ENCODE assay signal across 1 cellular context in the genomic region with DNA sequence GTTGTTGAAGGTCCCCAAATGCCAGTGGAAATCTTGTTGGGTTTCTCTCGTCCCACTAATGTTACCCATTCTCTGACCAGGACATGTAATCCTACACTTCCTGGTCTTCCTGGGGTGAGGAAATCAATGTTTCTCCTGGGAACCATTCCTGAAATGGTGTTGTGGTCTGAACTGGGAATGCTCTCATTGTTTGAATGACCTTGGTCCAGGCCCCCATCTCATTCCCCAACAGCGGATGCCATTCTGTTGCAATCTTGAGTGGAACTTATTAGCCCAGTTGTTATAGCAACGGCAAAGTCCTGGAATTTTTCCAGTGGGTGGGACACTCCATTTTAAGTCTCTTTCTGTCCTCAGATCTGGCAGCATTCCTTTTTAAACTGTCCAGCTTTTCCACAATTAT.
TF ChIP-seq lines count a peak whose summit lies in the region.

No MANE protein-coding gene starts in this region.

TF ChIP-seq in HepG2, 621 proteins besides CTCF, POLR2A, EP300 and RAD21 (continued from another document and continues in another):
- TF ChIP-seq, protein P1, sequence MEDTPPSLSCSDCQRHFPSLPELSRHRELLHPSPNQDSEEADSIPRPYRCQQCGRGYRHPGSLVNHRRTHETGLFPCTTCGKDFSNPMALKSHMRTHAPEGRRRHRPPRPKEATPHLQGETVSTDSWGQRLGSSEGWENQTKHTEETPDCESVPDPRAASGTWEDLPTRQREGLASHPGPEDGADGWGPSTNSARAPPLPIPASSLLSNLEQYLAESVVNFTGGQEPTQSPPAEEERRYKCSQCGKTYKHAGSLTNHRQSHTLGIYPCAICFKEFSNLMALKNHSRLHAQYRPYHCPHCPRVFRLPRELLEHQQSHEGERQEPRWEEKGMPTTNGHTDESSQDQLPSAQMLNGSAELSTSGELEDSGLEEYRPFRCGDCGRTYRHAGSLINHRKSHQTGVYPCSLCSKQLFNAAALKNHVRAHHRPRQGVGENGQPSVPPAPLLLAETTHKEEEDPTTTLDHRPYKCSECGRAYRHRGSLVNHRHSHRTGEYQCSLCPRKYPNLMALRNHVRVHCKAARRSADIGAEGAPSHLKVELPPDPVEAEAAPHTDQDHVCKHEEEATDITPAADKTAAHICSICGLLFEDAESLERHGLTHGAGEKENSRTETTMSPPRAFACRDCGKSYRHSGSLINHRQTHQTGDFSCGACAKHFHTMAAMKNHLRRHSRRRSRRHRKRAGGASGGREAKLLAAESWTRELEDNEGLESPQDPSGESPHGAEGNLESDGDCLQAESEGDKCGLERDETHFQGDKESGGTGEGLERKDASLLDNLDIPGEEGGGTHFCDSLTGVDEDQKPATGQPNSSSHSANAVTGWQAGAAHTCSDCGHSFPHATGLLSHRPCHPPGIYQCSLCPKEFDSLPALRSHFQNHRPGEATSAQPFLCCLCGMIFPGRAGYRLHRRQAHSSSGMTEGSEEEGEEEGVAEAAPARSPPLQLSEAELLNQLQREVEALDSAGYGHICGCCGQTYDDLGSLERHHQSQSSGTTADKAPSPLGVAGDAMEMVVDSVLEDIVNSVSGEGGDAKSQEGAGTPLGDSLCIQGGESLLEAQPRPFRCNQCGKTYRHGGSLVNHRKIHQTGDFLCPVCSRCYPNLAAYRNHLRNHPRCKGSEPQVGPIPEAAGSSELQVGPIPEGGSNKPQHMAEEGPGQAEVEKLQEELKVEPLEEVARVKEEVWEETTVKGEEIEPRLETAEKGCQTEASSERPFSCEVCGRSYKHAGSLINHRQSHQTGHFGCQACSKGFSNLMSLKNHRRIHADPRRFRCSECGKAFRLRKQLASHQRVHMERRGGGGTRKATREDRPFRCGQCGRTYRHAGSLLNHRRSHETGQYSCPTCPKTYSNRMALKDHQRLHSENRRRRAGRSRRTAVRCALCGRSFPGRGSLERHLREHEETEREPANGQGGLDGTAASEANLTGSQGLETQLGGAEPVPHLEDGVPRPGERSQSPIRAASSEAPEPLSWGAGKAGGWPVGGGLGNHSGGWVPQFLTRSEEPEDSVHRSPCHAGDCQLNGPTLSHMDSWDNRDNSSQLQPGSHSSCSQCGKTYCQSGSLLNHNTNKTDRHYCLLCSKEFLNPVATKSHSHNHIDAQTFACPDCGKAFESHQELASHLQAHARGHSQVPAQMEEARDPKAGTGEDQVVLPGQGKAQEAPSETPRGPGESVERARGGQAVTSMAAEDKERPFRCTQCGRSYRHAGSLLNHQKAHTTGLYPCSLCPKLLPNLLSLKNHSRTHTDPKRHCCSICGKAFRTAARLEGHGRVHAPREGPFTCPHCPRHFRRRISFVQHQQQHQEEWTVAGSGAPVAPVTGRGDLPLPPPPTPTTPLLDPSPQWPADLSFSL (CRISPR knock-in tag; IDR thresholded peaks at IDR 0.05), result no peak
- TF ChIP-seq ZNF782 (CRISPR knock-in tag; IDR thresholded peaks at IDR 0.05; ENCODE audit: borderline replicate concordance) (no peak), PCBP2 (optimal IDR thresholded peaks at IDR 0.05; ENCODE audit: low read depth, low read length, poor library complexity, severe bottlenecking) (no peak), ZNF530 (CRISPR knock-in tag; IDR thresholded peaks at IDR 0.05; ENCODE audit: low read depth) (no peak), MXI1 (IDR thresholded peaks at IDR 0.05; ENCODE audit: borderline replicate concordance, low read depth, low read length) (no peak), ZNF562 (CRISPR knock-in tag; IDR thresholded peaks at IDR 0.05; ENCODE audit: borderline replicate concordance) (no peak), HCFC1 (IDR thresholded peaks at IDR 0.05; ENCODE audit: low read depth, low read length) (no peak), SCMH1 (CRISPR knock-in tag; IDR thresholded peaks at IDR 0.05; ENCODE audit: borderline replicate concordance) (no peak), ZNF773 (CRISPR knock-in tag; IDR thresholded peaks at IDR 0.05; ENCODE audit: borderline replicate concordance) (no peak), ZNF713 (CRISPR knock-in tag; IDR thresholded peaks at IDR 0.05) (no peak), ZNF552 (CRISPR knock-in tag; IDR thresholded peaks at IDR 0.05; ENCODE audit: borderline replicate concordance) (no peak), KLF13 (CRISPR knock-in tag; IDR thresholded peaks at IDR 0.05) (no peak), ZBTB38 (CRISPR knock-in tag; IDR thresholded peaks at IDR 0.05) (no peak), YY1 (IDR thresholded peaks at IDR 0.05; ENCODE audit: insufficient read depth, insufficient replicate concordance, low read depth, low read length) (no peak), SP2 (CRISPR knock-in tag; IDR thresholded peaks at IDR 0.05) (no peak), ZC3H4 (CRISPR knock-in tag; IDR thresholded peaks at IDR 0.05; ENCODE audit: borderline replicate concordance) (no peak), ZFP41 (CRISPR knock-in tag; IDR thresholded peaks at IDR 0.05; ENCODE audit: borderline replicate concordance) (no peak), ZNF160 (CRISPR knock-in tag; IDR thresholded peaks at IDR 0.05) (no peak), ZNF484 (CRISPR knock-in tag; IDR thresholded peaks at IDR 0.05; ENCODE audit: borderline replicate concordance, low read depth) (no peak), KDM1A (CRISPR knock-in tag; IDR thresholded peaks at IDR 0.05) (no peak), ELF1 (CRISPR knock-in tag; IDR thresholded peaks at IDR 0.05) (peak; percentile 60), RFX3 (CRISPR knock-in tag; IDR thresholded peaks at IDR 0.05) (peak; percentile 80), JUNB (CRISPR knock-in tag; IDR thresholded peaks at IDR 0.05; ENCODE audit: borderline replicate concordance) (no peak), KLF9 (CRISPR knock-in tag; IDR thresholded peaks at IDR 0.05; ENCODE audit: low read depth) (no peak), ZNF446 (CRISPR knock-in tag; IDR thresholded peaks at IDR 0.05) (no peak), ZNF775 (CRISPR knock-in tag; IDR thresholded peaks at IDR 0.05; ENCODE audit: borderline replicate concordance) (no peak), MED1 (CRISPR knock-in tag; IDR thresholded peaks at IDR 0.05) (0 out of 2 replicates have a peak, but pooled peaks have one; percentile 24)
- TF ChIP-seq, protein P2, sequence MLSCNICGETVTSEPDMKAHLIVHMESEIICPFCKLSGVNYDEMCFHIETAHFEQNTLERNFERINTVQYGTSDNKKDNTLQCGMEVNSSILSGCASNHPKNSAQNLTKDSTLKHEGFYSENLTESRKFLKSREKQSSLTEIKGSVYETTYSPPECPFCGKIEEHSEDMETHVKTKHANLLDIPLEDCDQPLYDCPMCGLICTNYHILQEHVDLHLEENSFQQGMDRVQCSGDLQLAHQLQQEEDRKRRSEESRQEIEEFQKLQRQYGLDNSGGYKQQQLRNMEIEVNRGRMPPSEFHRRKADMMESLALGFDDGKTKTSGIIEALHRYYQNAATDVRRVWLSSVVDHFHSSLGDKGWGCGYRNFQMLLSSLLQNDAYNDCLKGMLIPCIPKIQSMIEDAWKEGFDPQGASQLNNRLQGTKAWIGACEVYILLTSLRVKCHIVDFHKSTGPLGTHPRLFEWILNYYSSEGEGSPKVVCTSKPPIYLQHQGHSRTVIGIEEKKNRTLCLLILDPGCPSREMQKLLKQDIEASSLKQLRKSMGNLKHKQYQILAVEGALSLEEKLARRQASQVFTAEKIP (CRISPR knock-in tag; IDR thresholded peaks at IDR 0.05; ENCODE audit: borderline replicate concordance), result no peak
- TF ChIP-seq, protein P3, sequence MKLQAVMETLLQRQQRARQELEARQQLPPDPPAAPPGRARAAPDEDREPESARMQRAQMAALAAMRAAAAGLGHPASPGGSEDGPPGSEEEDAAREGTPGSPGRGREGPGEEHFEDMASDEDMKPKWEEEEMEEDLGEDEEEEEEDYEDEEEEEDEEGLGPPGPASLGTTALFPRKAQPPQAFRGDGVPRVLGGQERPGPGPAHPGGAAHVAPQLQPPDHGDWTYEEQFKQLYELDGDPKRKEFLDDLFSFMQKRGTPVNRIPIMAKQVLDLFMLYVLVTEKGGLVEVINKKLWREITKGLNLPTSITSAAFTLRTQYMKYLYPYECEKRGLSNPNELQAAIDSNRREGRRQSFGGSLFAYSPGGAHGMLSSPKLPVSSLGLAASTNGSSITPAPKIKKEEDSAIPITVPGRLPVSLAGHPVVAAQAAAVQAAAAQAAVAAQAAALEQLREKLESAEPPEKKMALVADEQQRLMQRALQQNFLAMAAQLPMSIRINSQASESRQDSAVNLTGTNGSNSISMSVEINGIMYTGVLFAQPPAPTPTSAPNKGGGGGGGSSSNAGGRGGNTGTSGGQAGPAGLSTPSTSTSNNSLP (IDR thresholded peaks at IDR 0.05; ENCODE audit: low read depth, low read length), result no peak
- TF ChIP-seq, protein P4, sequence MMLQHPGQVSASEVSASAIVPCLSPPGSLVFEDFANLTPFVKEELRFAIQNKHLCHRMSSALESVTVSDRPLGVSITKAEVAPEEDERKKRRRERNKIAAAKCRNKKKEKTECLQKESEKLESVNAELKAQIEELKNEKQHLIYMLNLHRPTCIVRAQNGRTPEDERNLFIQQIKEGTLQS (CRISPR knock-in tag; IDR thresholded peaks at IDR 0.05), result no peak
- TF ChIP-seq, protein P5, sequence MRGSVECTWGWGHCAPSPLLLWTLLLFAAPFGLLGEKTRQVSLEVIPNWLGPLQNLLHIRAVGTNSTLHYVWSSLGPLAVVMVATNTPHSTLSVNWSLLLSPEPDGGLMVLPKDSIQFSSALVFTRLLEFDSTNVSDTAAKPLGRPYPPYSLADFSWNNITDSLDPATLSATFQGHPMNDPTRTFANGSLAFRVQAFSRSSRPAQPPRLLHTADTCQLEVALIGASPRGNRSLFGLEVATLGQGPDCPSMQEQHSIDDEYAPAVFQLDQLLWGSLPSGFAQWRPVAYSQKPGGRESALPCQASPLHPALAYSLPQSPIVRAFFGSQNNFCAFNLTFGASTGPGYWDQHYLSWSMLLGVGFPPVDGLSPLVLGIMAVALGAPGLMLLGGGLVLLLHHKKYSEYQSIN (CRISPR knock-in tag; IDR thresholded peaks at IDR 0.05; ENCODE audit: borderline replicate concordance), result no peak
- TF ChIP-seq, protein P6, sequence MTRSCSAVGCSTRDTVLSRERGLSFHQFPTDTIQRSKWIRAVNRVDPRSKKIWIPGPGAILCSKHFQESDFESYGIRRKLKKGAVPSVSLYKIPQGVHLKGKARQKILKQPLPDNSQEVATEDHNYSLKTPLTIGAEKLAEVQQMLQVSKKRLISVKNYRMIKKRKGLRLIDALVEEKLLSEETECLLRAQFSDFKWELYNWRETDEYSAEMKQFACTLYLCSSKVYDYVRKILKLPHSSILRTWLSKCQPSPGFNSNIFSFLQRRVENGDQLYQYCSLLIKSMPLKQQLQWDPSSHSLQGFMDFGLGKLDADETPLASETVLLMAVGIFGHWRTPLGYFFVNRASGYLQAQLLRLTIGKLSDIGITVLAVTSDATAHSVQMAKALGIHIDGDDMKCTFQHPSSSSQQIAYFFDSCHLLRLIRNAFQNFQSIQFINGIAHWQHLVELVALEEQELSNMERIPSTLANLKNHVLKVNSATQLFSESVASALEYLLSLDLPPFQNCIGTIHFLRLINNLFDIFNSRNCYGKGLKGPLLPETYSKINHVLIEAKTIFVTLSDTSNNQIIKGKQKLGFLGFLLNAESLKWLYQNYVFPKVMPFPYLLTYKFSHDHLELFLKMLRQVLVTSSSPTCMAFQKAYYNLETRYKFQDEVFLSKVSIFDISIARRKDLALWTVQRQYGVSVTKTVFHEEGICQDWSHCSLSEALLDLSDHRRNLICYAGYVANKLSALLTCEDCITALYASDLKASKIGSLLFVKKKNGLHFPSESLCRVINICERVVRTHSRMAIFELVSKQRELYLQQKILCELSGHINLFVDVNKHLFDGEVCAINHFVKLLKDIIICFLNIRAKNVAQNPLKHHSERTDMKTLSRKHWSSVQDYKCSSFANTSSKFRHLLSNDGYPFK (CRISPR knock-in tag; IDR thresholded peaks at IDR 0.05; ENCODE audit: borderline replicate concordance), result no peak
- TF ChIP-seq, protein P7, sequence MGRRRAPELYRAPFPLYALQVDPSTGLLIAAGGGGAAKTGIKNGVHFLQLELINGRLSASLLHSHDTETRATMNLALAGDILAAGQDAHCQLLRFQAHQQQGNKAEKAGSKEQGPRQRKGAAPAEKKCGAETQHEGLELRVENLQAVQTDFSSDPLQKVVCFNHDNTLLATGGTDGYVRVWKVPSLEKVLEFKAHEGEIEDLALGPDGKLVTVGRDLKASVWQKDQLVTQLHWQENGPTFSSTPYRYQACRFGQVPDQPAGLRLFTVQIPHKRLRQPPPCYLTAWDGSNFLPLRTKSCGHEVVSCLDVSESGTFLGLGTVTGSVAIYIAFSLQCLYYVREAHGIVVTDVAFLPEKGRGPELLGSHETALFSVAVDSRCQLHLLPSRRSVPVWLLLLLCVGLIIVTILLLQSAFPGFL (CRISPR knock-in tag; IDR thresholded peaks at IDR 0.05), result no peak
- TF ChIP-seq, protein P8, sequence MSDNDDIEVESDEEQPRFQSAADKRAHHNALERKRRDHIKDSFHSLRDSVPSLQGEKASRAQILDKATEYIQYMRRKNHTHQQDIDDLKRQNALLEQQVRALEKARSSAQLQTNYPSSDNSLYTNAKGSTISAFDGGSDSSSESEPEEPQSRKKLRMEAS (IDR thresholded peaks at IDR 0.05), result no peak
- TF ChIP-seq, protein P9, sequence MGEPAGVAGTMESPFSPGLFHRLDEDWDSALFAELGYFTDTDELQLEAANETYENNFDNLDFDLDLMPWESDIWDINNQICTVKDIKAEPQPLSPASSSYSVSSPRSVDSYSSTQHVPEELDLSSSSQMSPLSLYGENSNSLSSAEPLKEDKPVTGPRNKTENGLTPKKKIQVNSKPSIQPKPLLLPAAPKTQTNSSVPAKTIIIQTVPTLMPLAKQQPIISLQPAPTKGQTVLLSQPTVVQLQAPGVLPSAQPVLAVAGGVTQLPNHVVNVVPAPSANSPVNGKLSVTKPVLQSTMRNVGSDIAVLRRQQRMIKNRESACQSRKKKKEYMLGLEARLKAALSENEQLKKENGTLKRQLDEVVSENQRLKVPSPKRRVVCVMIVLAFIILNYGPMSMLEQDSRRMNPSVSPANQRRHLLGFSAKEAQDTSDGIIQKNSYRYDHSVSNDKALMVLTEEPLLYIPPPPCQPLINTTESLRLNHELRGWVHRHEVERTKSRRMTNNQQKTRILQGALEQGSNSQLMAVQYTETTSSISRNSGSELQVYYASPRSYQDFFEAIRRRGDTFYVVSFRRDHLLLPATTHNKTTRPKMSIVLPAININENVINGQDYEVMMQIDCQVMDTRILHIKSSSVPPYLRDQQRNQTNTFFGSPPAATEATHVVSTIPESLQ (CRISPR knock-in tag; conservative IDR thresholded peaks at IDR 0.05), result no peak
- TF ChIP-seq, protein P10, sequence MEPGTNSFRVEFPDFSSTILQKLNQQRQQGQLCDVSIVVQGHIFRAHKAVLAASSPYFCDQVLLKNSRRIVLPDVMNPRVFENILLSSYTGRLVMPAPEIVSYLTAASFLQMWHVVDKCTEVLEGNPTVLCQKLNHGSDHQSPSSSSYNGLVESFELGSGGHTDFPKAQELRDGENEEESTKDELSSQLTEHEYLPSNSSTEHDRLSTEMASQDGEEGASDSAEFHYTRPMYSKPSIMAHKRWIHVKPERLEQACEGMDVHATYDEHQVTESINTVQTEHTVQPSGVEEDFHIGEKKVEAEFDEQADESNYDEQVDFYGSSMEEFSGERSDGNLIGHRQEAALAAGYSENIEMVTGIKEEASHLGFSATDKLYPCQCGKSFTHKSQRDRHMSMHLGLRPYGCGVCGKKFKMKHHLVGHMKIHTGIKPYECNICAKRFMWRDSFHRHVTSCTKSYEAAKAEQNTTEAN (CRISPR knock-in tag; conservative IDR thresholded peaks at IDR 0.05), result no peak
